Comparison of ENCODE assay signal across 15 cellular contexts in genomic region chr7:84022686-84023308, GRCh38.
DNase-seq lines count a peak whose midpoint lies in the region; ATAC-seq, FAIRE-seq and TF ChIP-seq lines count a peak whose summit lies in the region.
"Had no signal": no experiment of that assay in that cellular context is flagged by ENCODE, and none has a peak within 500 bp of the region (broad histone marks: within the 10 kb centered on the region; RNA-seq: fewer than 3 reads in every experiment).

No MANE protein-coding gene starts in this region.

- no peak overlapping the region for H3K23ac ChIP-seq in mesenchymal stem cell (ENCODE audit: low read length in 2 of 2)

- H3K18ac ChIP-seq in mesenchymal stem cell (ENCODE audit: low read depth in 1 of 2, low read length in 2 of 2) = peak overlapping the region; percentile 33 to 57

- H3K4me1 ChIP-seq in DND-41 (ENCODE audit: insufficient read depth, low read length) (no peaks in the 10 kb centered on the region), mesenchymal stem cell (ENCODE audit: control insufficient read depth, insufficient read depth, low read depth, low read length) (peaks cover 2% of the 10 kb centered on the region), aorta (ENCODE audit: control insufficient read depth in 1 of 2, insufficient read depth in 2 of 2, low read length in 2 of 2) (no peaks in the 10 kb centered on the region)

- H2BK15ac ChIP-seq in mesenchymal stem cell (ENCODE audit: low read depth, poor library complexity, severe bottlenecking) = no peak overlapping the region

- H2AFZ ChIP-seq in DND-41 (ENCODE audit: low read depth, low read length) = 0 out of 2 replicates have a peak overlapping the region, but pooled peaks have one; percentile 4
- H2AFZ ChIP-seq in mesenchymal stem cell (ENCODE audit: low read depth, low read length) = no peak overlapping the region

- no peak overlapping the region for H4K91ac ChIP-seq in mesenchymal stem cell (ENCODE audit: low read length)

- H3K9me3 ChIP-seq in DND-41 (ENCODE audit: insufficient read depth, low read length, severe bottlenecking) = no peaks in the 10 kb centered on the region
- no peaks in the 10 kb centered on the region for H3K9me3 ChIP-seq in mesenchymal stem cell (ENCODE audit: control insufficient read depth, low read length)
- no peaks in the 10 kb centered on the region for H3K9me3 ChIP-seq in aorta (ENCODE audit: control insufficient read depth, low read length)
- H3K9me3 ChIP-seq: Peyer's patch had no signal

- no peak for ATAC-seq in DND-41 (ENCODE audit: insufficient read depth, low read depth)
- ATAC-seq in SK-N-SH treated with all-trans-retinoic acid at 6 μM for 48 hours = no peak
- ATAC-seq in HG02938 (IDR thresholded peaks at IDR 0.05; ENCODE audit: unreplicated experiment) = no peak
- ATAC-seq in HG02981 (IDR thresholded peaks at IDR 0.05; ENCODE audit: unreplicated experiment) = no peak
- ATAC-seq in aorta (ENCODE audit: low FRiP score) = no peak
- ATAC-seq: activated CD4-positive, alpha-beta T cell treated with anti-CD3 and anti-CD28 coated beads for 36 hours had no signal

- peak overlapping the region; percentile 73 for H2AK5ac ChIP-seq in mesenchymal stem cell (ENCODE audit: low read length, severe bottlenecking)

- WGBS in mesenchymal stem cell = 68% methylated on average over 5 of the region's 5 CpGs
- WGBS in aorta, 2 donors = 67 to 74% methylated on average over 5 of the region's 5 CpGs

- H3K36me3 ChIP-seq in DND-41 (ENCODE audit: insufficient read depth, low read length) = no peaks in the 10 kb centered on the region
- H3K36me3 ChIP-seq in mesenchymal stem cell (ENCODE audit: control insufficient read depth in 1 of 2, insufficient read depth in 2 of 2, low read depth in 1 of 2, low read length in 2 of 2) = no peaks in the 10 kb centered on the region
- H3K36me3 ChIP-seq in aorta (ENCODE audit: control insufficient read depth in 1 of 2, insufficient read depth in 2 of 2, low read length in 1 of 2) = no peaks in the 10 kb centered on the region
- H3K36me3 ChIP-seq: Peyer's patch had no signal

- H2BK5ac ChIP-seq in mesenchymal stem cell (ENCODE audit: low read depth, low read length, poor library complexity, severe bottlenecking) = peak overlapping the region; percentile 24

- H4K20me1 ChIP-seq in DND-41 (ENCODE audit: insufficient read depth, low read length) = no peaks in the 10 kb centered on the region

- no peak for FAIRE-seq in D721Med (lab: Jason Lieb, UNC)

- intact Hi-C loops in aorta (cut with DNase I) = no loop called here

- H3K14ac ChIP-seq in mesenchymal stem cell (ENCODE audit: low read length in 2 of 2) = no peak overlapping the region

- no peak overlapping the region for H3K4me2 ChIP-seq in DND-41 (ENCODE audit: insufficient read depth, low read length)
- H3K4me2 ChIP-seq in mesenchymal stem cell (ENCODE audit: low read length, poor library complexity, severe bottlenecking) = no peak overlapping the region

- TF ChIP-seq CTCF in DND-41 (IDR thresholded peaks at IDR 0.05; ENCODE audit: borderline replicate concordance, extremely low read depth, low read length, poor library complexity, severe bottlenecking) (no peak), D721Med (IDR thresholded peaks at IDR 0.05; ENCODE audit: insufficient read depth, missing control alignments) (no peak)

- peak overlapping the region; percentile 11 for H2BK120ac ChIP-seq in mesenchymal stem cell (ENCODE audit: low read depth, low read length)

- no peak overlapping the region for H2BK12ac ChIP-seq in mesenchymal stem cell (ENCODE audit: low read length in 2 of 2)

- no peaks in the 10 kb centered on the region for H3K79me2 ChIP-seq in DND-41 (ENCODE audit: insufficient read depth, low read length)

- H3K9ac ChIP-seq in DND-41 (ENCODE audit: low read depth, low read length) = no peak overlapping the region
- no peak overlapping the region for H3K9ac ChIP-seq in mesenchymal stem cell (ENCODE audit: low read length)

- H3K79me1 ChIP-seq in mesenchymal stem cell (replicated peaks; ENCODE audit: low read length, poor library complexity, severe bottlenecking) = peaks cover 3% of the 10 kb centered on the region

- H3K27ac ChIP-seq in DND-41 (ENCODE audit: low read length) (no peak overlapping the region), mesenchymal stem cell (ENCODE audit: low read length, poor library complexity, severe bottlenecking) (no peak overlapping the region), aorta (ENCODE audit: low read depth in 1 of 2, low read length in 2 of 2) (no peak overlapping the region)
- H3K27ac ChIP-seq: Peyer's patch had no signal

- no peak overlapping the region for H3K4me3 ChIP-seq in DND-41 (ENCODE audit: low read depth in 1 of 2, low read length in 2 of 2)
- no peak overlapping the region for H3K4me3 ChIP-seq in mesenchymal stem cell (ENCODE audit: insufficient read depth in 1 of 2, low read depth in 1 of 2, low read length in 2 of 2)
- no peak overlapping the region for H3K4me3 ChIP-seq in aorta (ENCODE audit: low read length in 2 of 2)
- H3K4me3 ChIP-seq: Peyer's patch had no signal

- no peak overlapping the region for H4K8ac ChIP-seq in mesenchymal stem cell (ENCODE audit: low read length)

- H3K27me3 ChIP-seq in DND-41 (ENCODE audit: insufficient read depth, low read length, poor library complexity) (no peaks in the 10 kb centered on the region), mesenchymal stem cell (ENCODE audit: control insufficient read depth in 1 of 2, insufficient read depth in 1 of 2, low read length in 2 of 2) (no peaks in the 10 kb centered on the region), aorta (ENCODE audit: control insufficient read depth in 1 of 2, insufficient read depth in 2 of 2, low read length in 1 of 2) (peaks cover 0 to 2% of the 10 kb centered on the region in 2 donors)
- H3K27me3 ChIP-seq: Peyer's patch had no signal

- no peak overlapping the region for H3K4ac ChIP-seq in mesenchymal stem cell (ENCODE audit: low read depth in 1 of 2, low read length in 2 of 2)

- DNase-seq in DND-41 (no peak), NCI-H2029 treated with DMSO at 0.1 percent for 48 hours (lab: John Stamatoyannopoulos, UW) (peak; percentile 61), mesenchymal stem cell (peak; percentile 21), D721Med (ENCODE audit: insufficient read length, low spot score) (no peak), aorta (no peak)
- DNase-seq: activated CD4-positive, alpha-beta T cell treated with anti-CD3 and anti-CD28 coated beads for 36 hours; activated naive CD4-positive, alpha-beta T cell treated with anti-CD3 and anti-CD28 coated beads for 36 hours; CD4-positive, alpha-beta T cell; endodermal cell; KBM-7; Peyer's patch; stimulated activated CD4-positive, alpha-beta T cell treated with anti-CD3 and anti-CD28 coated beads, Interleukin-2, amount 100 ng/mL, for 24 hours had no signal

TF ChIP-seq in SK-N-SH treated with all-trans-retinoic acid at 6 μM for 48 hours, 23 proteins besides CTCF, POLR2A, EP300 and RAD21:
- TF ChIP-seq ESRRG (CRISPR knock-in tag; IDR thresholded peaks at IDR 0.05) (no peak), OSR1 (CRISPR knock-in tag; IDR thresholded peaks at IDR 0.05) (no peak), POU6F1 (CRISPR knock-in tag; IDR thresholded peaks at IDR 0.05; ENCODE audit: borderline replicate concordance, low read depth) (no peak), ISL1 (CRISPR knock-in tag; IDR thresholded peaks at IDR 0.05) (peak; percentile 36; the same call in 1 of the 2 replicates), GLIS3 (CRISPR knock-in tag; IDR thresholded peaks at IDR 0.05) (no peak)

Comparison
In these comparisons a context has a peak if more than half of its experiments do, and no peak if none do; other contexts are left out.
1. DNase-seq: peak in NCI-H2029 treated with DMSO at 0.1 percent for 48 hours (single experiment) and mesenchymal stem cell (single experiment); none in DND-41 (single experiment), D721Med (single experiment) and aorta (0 of 2).